8 cellular contexts compared by ENCODE assay signal in genomic region chr15:84023636-84024035, GRCh38.
DNase-seq lines count a peak whose midpoint lies in the region; ATAC-seq and TF ChIP-seq lines count a peak whose summit lies in the region.

No MANE protein-coding gene starts in this region.

- peaks cover 2 to 13% (median 6%) of the 10 kb centered on the region in 5 donors for H3K9me3 Mint-ChIP-seq in CD8-positive, alpha-beta memory T cell

- H3K36me3 ChIP-seq in CD8-positive, alpha-beta memory T cell (ENCODE audit: insufficient read depth, low read length), result no peaks in the 10 kb centered on the region

- no peaks in the 10 kb centered on the region for H3K4me1 Mint-ChIP-seq in CD8-positive, alpha-beta memory T cell

- peak; percentile 67 for TF ChIP-seq CTCF in AG09319 (IDR thresholded peaks at IDR 0.05; ENCODE audit: low read depth, low read length)
- peak; percentile 66 for TF ChIP-seq CTCF in GM20000 (IDR thresholded peaks at IDR 0.05; ENCODE audit: extremely low read depth, missing control alignments)

- H3K4me3 Mint-ChIP-seq in CD8-positive, alpha-beta memory T cell, result no peak overlapping the region

- POLR2A ChIA-PET in CD8-positive, alpha-beta memory T cell (lab: Charles Lee), result no interaction called here

- H3K4me1 ChIP-seq in CD8-positive, alpha-beta memory T cell (ENCODE audit: insufficient read depth, low read length), result no peaks in the 10 kb centered on the region

- no peaks in the 10 kb centered on the region for H3K9me3 ChIP-seq in CD8-positive, alpha-beta memory T cell (ENCODE audit: low read length)

- DNase-seq in AG09319 (ENCODE audit: extremely low read depth, low read depth) (peak; percentile 5), GM20000 (ENCODE audit: low spot score) (peak; percentile 32), SW480 (ENCODE audit: low spot score) (peak; percentile 16), left ventricle myocardium superior (no peak), NCI-H1092 (lab: John Stamatoyannopoulos, UW) (no peak), NOMO-1 (lab: John Stamatoyannopoulos, UW; ENCODE audit: unreplicated experiment in 2 of 2) (no peak), SKM-1 treated with dmso at 0.1 percent for 144 hours (lab: John Stamatoyannopoulos, UW; ENCODE audit: unreplicated experiment) (no peak)
- no peak for DNase-seq in CD8-positive, alpha-beta memory T cell

- CTCF ChIA-PET in CD8-positive, alpha-beta memory T cell (lab: Charles Lee), result no interaction called here

- no peak overlapping the region for H3K27ac Mint-ChIP-seq in CD8-positive, alpha-beta memory T cell

- H3K27ac ChIP-seq in CD8-positive, alpha-beta memory T cell (ENCODE audit: low read depth, low read length), result no peak overlapping the region

- no peak overlapping the region for H3K4me3 ChIP-seq in CD8-positive, alpha-beta memory T cell (ENCODE audit: low read length)

- H3K27me3 Mint-ChIP-seq in CD8-positive, alpha-beta memory T cell, result peaks cover 3 to 5% of the 10 kb centered on the region in 2 donors

- ATAC-seq in left ventricle myocardium superior, result peak; percentile 40

- no peaks in the 10 kb centered on the region for H3K36me3 Mint-ChIP-seq in CD8-positive, alpha-beta memory T cell

- H3K27me3 ChIP-seq in CD8-positive, alpha-beta memory T cell (ENCODE audit: insufficient read depth, low read length, poor library complexity, severe bottlenecking), result no peaks in the 10 kb centered on the region

- intact Hi-C loops in left ventricle myocardium superior (cut with micrococcal nuclease), result no loop called here

Comparison
In these comparisons a context has a peak if more than half of its experiments do, and no peak if none do; other contexts are left out.
1. DNase-seq: peak in AG09319 (single experiment), GM20000 (single experiment) and SW480 (single experiment); none in left ventricle myocardium superior (single experiment), CD8-positive, alpha-beta memory T cell (0 of 5), NCI-H1092 (single experiment), NOMO-1 (0 of 2) and SKM-1 treated with dmso at 0.1 percent for 144 hours (single experiment).